36 cellular contexts compared by ENCODE assay signal in the genomic region with DNA sequence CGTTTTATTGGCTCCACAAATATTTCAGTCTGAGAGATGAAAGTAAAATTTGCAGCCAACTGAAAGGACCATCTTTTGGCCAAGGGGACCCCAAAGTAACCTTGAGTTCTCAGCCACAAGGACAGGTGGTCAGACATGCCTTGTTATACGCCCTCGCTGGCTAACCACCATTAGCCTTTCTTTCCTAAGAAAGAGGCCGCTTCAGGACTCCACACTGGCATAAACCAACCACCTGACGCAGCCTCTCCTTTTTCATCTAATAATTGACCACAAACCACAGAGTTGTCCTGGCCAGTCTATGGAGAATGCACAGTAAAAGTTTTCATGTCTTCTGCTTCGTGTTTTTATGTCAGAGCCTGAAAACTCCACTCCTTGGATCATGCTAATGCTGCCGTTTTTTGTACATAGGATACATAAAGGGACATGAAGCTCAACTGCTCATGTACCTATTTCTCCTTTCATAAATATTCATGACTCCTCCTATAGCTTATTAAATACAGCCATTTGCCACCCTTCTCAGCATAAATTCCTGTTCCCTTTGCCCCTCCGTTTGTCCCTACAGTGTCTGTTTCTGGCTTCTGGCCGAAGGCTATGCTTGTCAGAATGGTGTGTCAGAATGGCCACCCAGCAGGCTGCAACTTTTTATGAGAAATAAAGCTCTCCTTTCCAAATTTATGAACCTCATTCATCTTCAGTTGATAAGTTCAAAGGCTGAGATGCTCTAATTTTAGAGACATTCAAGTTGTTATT.
"Had no signal": no experiment of that assay in that cellular context is flagged by ENCODE, and none has a peak within 500 bp of the region (broad histone marks: within the 10 kb centered on the region; RNA-seq: fewer than 3 reads in every experiment).

No MANE protein-coding gene starts in this region.

- H3K27ac Mint-ChIP-seq: activated CD8-positive, alpha-beta T cell treated with anti-CD3 and anti-CD28 coated beads for 36 hours; activated naive CD4-positive, alpha-beta T cell treated with anti-CD3 and anti-CD28 coated beads, Interleukin-2, amount 50 U/mL, for 24 hours; activated naive CD8-positive, alpha-beta T cell treated with anti-CD3 and anti-CD28 coated beads, Interleukin-2, amount 10 ng/mL, durations not matched to agents 7 days and 5 days; activated T-helper 2 cell treated with anti-CD3 and anti-CD28 coated beads, Interferon-gamma antibody, Interleukin-2, Interleukin-4, amounts not matched to agents 10 μg/mL and 5 μg/mL and 100 μg/mL, durations not matched to agents 14 hours and 24 hours and 36 hours had no signal

- H3K27me3 ChIP-seq: ascending aorta, cardiac muscle cell, Peyer's patch had no signal

- H3K36me3 Mint-ChIP-seq: activated naive CD4-positive, alpha-beta T cell treated with anti-CD3 and anti-CD28 coated beads, Interleukin-2, amount 50 U/mL, for 24 hours; activated naive CD8-positive, alpha-beta T cell treated with anti-CD3 and anti-CD28 coated beads, Interleukin-2, amount 10 ng/mL, durations not matched to agents 7 days and 5 days had no signal

- H3K27me3 Mint-ChIP-seq: activated naive CD4-positive, alpha-beta T cell treated with anti-CD3 and anti-CD28 coated beads, Interleukin-2, amount 50 U/mL, for 24 hours; activated naive CD8-positive, alpha-beta T cell treated with anti-CD3 and anti-CD28 coated beads, Interleukin-2, amount 10 ng/mL, durations not matched to agents 7 days and 5 days; central memory CD8-positive, alpha-beta T cell had no signal

- ATAC-seq: activated CD8-positive, alpha-beta T cell treated with anti-CD3 and anti-CD28 coated beads for 36 hours; PC-3 had no signal

- H3K4me3 ChIP-seq: ascending aorta, cardiac muscle cell, Peyer's patch had no signal

- H3K4me3 Mint-ChIP-seq: activated CD8-positive, alpha-beta T cell treated with anti-CD3 and anti-CD28 coated beads for 36 hours; activated naive CD4-positive, alpha-beta T cell treated with anti-CD3 and anti-CD28 coated beads, Interleukin-2, amount 50 U/mL, for 24 hours; activated naive CD8-positive, alpha-beta T cell treated with anti-CD3 and anti-CD28 coated beads, Interleukin-2, amount 10 ng/mL, durations not matched to agents 7 days and 5 days; activated T-cell treated with anti-CD3 and anti-CD28 coated beads, Interleukin-2, amount 50 U/mL, for 72 hours; central memory CD8-positive, alpha-beta T cell had no signal

- H3K4me1 ChIP-seq: ascending aorta, Peyer's patch had no signal

- H3K9me3 ChIP-seq: ascending aorta, Peyer's patch had no signal

- H3K27ac ChIP-seq: ascending aorta, cardiac muscle cell, Peyer's patch, WERI-Rb-1 had no signal

- DNase-seq: activated CD4-positive, alpha-beta T cell treated with anti-CD3 and anti-CD28 coated beads for 1 hour; activated CD4-positive, alpha-beta T cell treated with anti-CD3 and anti-CD28 coated beads for 48 hours; activated CD4-positive, alpha-beta T cell treated with anti-CD3 and anti-CD28 coated beads, Interleukin-2, amount 50 U/mL, for 4 hours; activated CD4-positive, CD25-positive, alpha-beta regulatory T cell; activated CD8-positive, alpha-beta T cell treated with anti-CD3 and anti-CD28 coated beads for 36 hours; activated gamma-delta T cell; activated naive CD4-positive, alpha-beta T cell treated with Interleukin-2 at 50 U/mL for 16 hours; activated naive CD8-positive, alpha-beta T cell treated with anti-CD3 and anti-CD28 coated beads, Interleukin-2, amount 10 ng/mL, durations not matched to agents 7 days and 5 days; activated T-cell treated with anti-CD3 and anti-CD28 coated beads, Interleukin-2, amount 50 U/mL, for 1 hour; activated T-cell treated with anti-CD3 and anti-CD28 coated beads, Interleukin-2, amount 50 U/mL, for 72 hours; amygdala; Karpas-422; KBM-7; NCI-H1048; NCI-H1105 treated with DMSO at 0.1 percent for 48 hours; NCI-H1436; NCI-H1694; NCI-H1930; NCI-H2081 treated with DMSO at 0.1 percent for 48 hours; NCI-H226; NCI-H446 treated with DMSO at 0.1 percent for 48 hours; NCI-H524; NCI-H69; NCI-H82; Peyer's patch; RPMI8226; SHP77 treated with DMSO at 0.1 percent for 48 hours; SW 1271; T1000; WERI-Rb-1 had no signal

- H3K9me3 Mint-ChIP-seq: activated CD8-positive, alpha-beta T cell treated with anti-CD3 and anti-CD28 coated beads for 36 hours; activated naive CD4-positive, alpha-beta T cell treated with anti-CD3 and anti-CD28 coated beads, Interleukin-2, amount 50 U/mL, for 24 hours; activated T-cell treated with anti-CD3 and anti-CD28 coated beads, Interleukin-2, amount 50 U/mL, for 72 hours had no signal

- H3K4me1 Mint-ChIP-seq: activated naive CD4-positive, alpha-beta T cell treated with anti-CD3 and anti-CD28 coated beads, Interleukin-2, amount 50 U/mL, for 24 hours; activated naive CD8-positive, alpha-beta T cell treated with anti-CD3 and anti-CD28 coated beads, Interleukin-2, amount 10 ng/mL, durations not matched to agents 7 days and 5 days; central memory CD8-positive, alpha-beta T cell had no signal

- H3K36me3 ChIP-seq: ascending aorta, cardiac muscle cell, Peyer's patch, WERI-Rb-1 had no signal
